Comparison of ENCODE assay signal across 8 cellular contexts in genomic region chr6:17032595-17033591, GRCh38.
DNase-seq lines count a peak whose midpoint lies in the region; ATAC-seq and TF ChIP-seq lines count a peak whose summit lies in the region.

No MANE protein-coding gene starts in this region.

- H4K91ac ChIP-seq in trophoblast cell (ENCODE audit: low read depth, low read length): no peak overlapping the region

- no peaks in the 10 kb centered on the region for H3K27me3 ChIP-seq in SJCRH30
- H3K27me3 ChIP-seq in trophoblast cell (ENCODE audit: insufficient read depth, low read length): no peaks in the 10 kb centered on the region

- H4K12ac ChIP-seq in trophoblast cell (ENCODE audit: low read depth, low read length): no peak overlapping the region

- 0 out of 2 replicates have a peak, but pooled peaks cover 3% of the 10 kb centered on the region for H3K4me1 ChIP-seq in SJCRH30
- no peaks in the 10 kb centered on the region for H3K4me1 ChIP-seq in trophoblast cell (ENCODE audit: control insufficient read depth in 1 of 2, insufficient read depth in 2 of 2, low read length in 2 of 2)

- no peaks in the 10 kb centered on the region for H3K36me3 ChIP-seq in SJCRH30
- no peaks in the 10 kb centered on the region for H3K36me3 ChIP-seq in trophoblast cell (ENCODE audit: control insufficient read depth in 1 of 2, insufficient read depth in 2 of 2, low read length in 2 of 2)

- no peak overlapping the region for H3K23ac ChIP-seq in trophoblast cell (ENCODE audit: low read length)

- DNase-seq in CD1c-positive myeloid dendritic cell (ENCODE audit: extremely low spot score) (peak; percentile 35), SJCRH30 (peak; percentile 55 to 65), fibroblast of the aortic adventitia (ENCODE audit: low read depth) (peak; percentile 96), trophoblast cell (peak; percentile 54 to 75)
- DNase-seq in effector memory CD8-positive, alpha-beta T cell: no peak
- DNase-seq in stimulated activated CD4-positive, alpha-beta T cell treated with anti-CD3 and anti-CD28 coated beads, Interleukin-4, amount 100 ng/mL, for 24 hours: no peak

- H3K4me3 ChIP-seq in SJCRH30: peak overlapping the region; percentile 36
- H3K4me3 ChIP-seq in fibroblast of the aortic adventitia (ENCODE audit: low read depth, low read length): peak overlapping the region; percentile 54
- no peak overlapping the region for H3K4me3 ChIP-seq in trophoblast cell (ENCODE audit: low read depth, low read length)

- no peaks in the 10 kb centered on the region for H3K36me3 Mint-ChIP-seq in effector memory CD8-positive, alpha-beta T cell (ENCODE audit: insufficient read depth)

- H4K8ac ChIP-seq in trophoblast cell (ENCODE audit: low read depth, low read length): no peak overlapping the region

- no peaks in the 10 kb centered on the region for H3K4me1 Mint-ChIP-seq in effector memory CD8-positive, alpha-beta T cell (ENCODE audit: low read depth in 2 of 2)

- no CpG with 5 or more reads among the region's 15 CpGs for WGBS in trophoblast cell (ENCODE audit: extremely low coverage, insufficient coverage, insufficient read length)

- no peak overlapping the region for H3K9ac ChIP-seq in trophoblast cell (ENCODE audit: low read length)

- H3K79me1 ChIP-seq in trophoblast cell (ENCODE audit: low read length): no peaks in the 10 kb centered on the region

- no peaks in the 10 kb centered on the region for H3K9me3 Mint-ChIP-seq in effector memory CD8-positive, alpha-beta T cell

- H2AFZ ChIP-seq in trophoblast cell (ENCODE audit: insufficient read depth, low read length, poor library complexity): no peak overlapping the region

- no peak overlapping the region for H3K4ac ChIP-seq in trophoblast cell (ENCODE audit: low read depth, low read length)

- H2AK5ac ChIP-seq in trophoblast cell (ENCODE audit: low read length): no peak overlapping the region

- no peak overlapping the region for H2BK12ac ChIP-seq in trophoblast cell (ENCODE audit: low read length)

- H3K18ac ChIP-seq in trophoblast cell (ENCODE audit: low read length): no peak overlapping the region

- no peak overlapping the region for H3K14ac ChIP-seq in trophoblast cell (ENCODE audit: low read length)

- H3K9me3 ChIP-seq in SJCRH30 (replicated peaks) (no peaks in the 10 kb centered on the region), trophoblast cell (ENCODE audit: insufficient read depth, low read depth, low read length) (peaks cover 2% of the 10 kb centered on the region)

- no peak overlapping the region for H2BK120ac ChIP-seq in trophoblast cell (ENCODE audit: insufficient read depth, low read length, poor library complexity)

- H3K27me3 Mint-ChIP-seq in effector memory CD8-positive, alpha-beta T cell: peaks cover 22 to 34% of the 10 kb centered on the region in 2 donors

- no peak overlapping the region for H3K4me3 Mint-ChIP-seq in effector memory CD8-positive, alpha-beta T cell

- TF ChIP-seq CTCF in fibroblast of the aortic adventitia (IDR thresholded peaks at IDR 0.05; ENCODE audit: insufficient read depth, low read length): no peak

- ATAC-seq in effector memory CD8-positive, alpha-beta T cell (replicated peaks): no peak
- ATAC-seq in activated CD4-positive, CD25-positive, alpha-beta regulatory T cell treated with anti-CD3 and anti-CD28 coated beads, Interleukin-2, amount 50 U/mL, for 24 hours: no peak
- ATAC-seq in HG02973 (IDR thresholded peaks at IDR 0.05; ENCODE audit: unreplicated experiment): no peak

- H3K27ac Mint-ChIP-seq in effector memory CD8-positive, alpha-beta T cell: no peak overlapping the region

- H3K27ac ChIP-seq in SJCRH30 (peak overlapping the region; percentile 16; the same call in 1 of the 2 replicates), trophoblast cell (ENCODE audit: low read depth, low read length) (no peak overlapping the region)

- H3K4me2 ChIP-seq in trophoblast cell (ENCODE audit: low read length): no peak overlapping the region

- no peak overlapping the region for H2BK5ac ChIP-seq in trophoblast cell (ENCODE audit: low read depth, low read length, poor library complexity)

- no peaks in the 10 kb centered on the region for H3K79me2 ChIP-seq in trophoblast cell (ENCODE audit: control insufficient read depth, insufficient read depth, low read length, poor library complexity)

Comparison
In these comparisons a context has a peak if more than half of its experiments do, and no peak if none do; other contexts are left out.
1. DNase-seq: peak in CD1c-positive myeloid dendritic cell (single experiment), SJCRH30 (2 of 2), fibroblast of the aortic adventitia (single experiment) and trophoblast cell (2 of 2); none in effector memory CD8-positive, alpha-beta T cell (0 of 3) and stimulated activated CD4-positive, alpha-beta T cell treated with anti-CD3 and anti-CD28 coated beads, Interleukin-4, amount 100 ng/mL, for 24 hours (single experiment).